In the genomic region with DNA sequence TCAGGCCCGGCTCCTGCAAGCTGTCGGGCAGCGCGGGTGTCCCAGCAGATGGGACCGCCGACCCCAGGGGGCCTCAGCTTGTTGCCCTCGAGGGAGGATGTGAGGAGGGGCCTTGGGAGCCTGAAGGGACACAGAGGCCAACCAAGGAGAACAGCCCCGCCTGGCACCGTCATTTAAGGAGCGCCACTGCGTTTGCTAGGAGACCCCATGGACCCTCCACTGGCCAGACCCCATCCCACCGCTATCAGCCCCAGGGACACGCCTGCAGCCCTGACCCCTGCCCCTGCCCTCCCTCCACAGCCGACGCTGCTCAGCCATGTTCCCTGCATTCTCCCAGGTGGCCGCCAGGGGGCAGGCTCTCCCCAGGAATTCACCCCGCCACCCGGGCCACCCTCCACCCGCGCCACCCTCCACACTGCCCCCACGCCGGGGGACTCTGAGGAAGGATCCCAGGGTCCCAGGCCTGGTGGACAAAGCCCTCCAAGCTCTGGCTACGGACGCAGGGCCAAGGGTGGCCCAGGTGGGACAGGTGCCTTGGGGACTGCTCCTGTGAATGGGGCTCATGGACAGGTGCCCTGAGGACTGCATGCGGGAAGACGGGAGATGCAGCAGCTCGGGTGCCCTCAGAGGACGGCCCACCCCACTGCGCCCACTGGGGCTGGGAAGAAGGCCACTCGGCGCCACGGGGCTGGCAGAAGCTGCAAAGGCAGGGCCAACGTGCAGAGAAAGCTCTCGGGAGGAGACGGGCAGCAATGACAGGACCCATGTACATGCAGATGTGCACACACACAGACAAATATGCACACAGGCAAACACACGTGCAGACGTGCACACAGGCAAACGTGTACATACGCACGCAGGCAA, we compare ENCODE assay signal across 8 cellular contexts. TPM values are rescaled to one million over a fixed set of nuclear protein-coding genes. Genes with fewer than 3 reads are reported as not detected.
DNase-seq lines count a peak whose midpoint lies in the region; ATAC-seq and TF ChIP-seq lines count a peak whose summit lies in the region.

No MANE protein-coding gene starts in this region.

- no peaks in the 10 kb centered on the region for H3K9me3 ChIP-seq in RWPE2 (ENCODE audit: severe bottlenecking)

- ATAC-seq in RWPE2 (ENCODE audit: low read depth) (peak; percentile 55), Right ventricle myocardium superior (ENCODE audit: poor library complexity) (peak; percentile 64), HG03139 (IDR thresholded peaks at IDR 0.05; ENCODE audit: unreplicated experiment) (no peak), GM21515 (IDR thresholded peaks at IDR 0.05; ENCODE audit: unreplicated experiment) (no peak)

- DNase-seq in NOMO-1 treated with DMSO at 0.1 percent for 48 hours (lab: John Stamatoyannopoulos, UW; ENCODE audit: unreplicated experiment) = peak; percentile 16
- DNase-seq in NOMO-1 treated with dmso at 0.1 percent for 144 hours (lab: John Stamatoyannopoulos, UW; ENCODE audit: unreplicated experiment) = no peak
- DNase-seq in RWPE2 (ENCODE audit: low spot score) = no peak
- DNase-seq in activated gamma-delta T cell treated with anti-CD3 and anti-CD28 coated beads, Interleukin-2, amount 50 U/mL, for 16 hours (ENCODE audit: low read depth) = peak; percentile 68
- peak; percentile 83 for DNase-seq in Right ventricle myocardium superior
- no peak for DNase-seq in retinal pigment epithelial cell (ENCODE audit: low read depth)

- H3K4me3 ChIP-seq in RWPE2 (ENCODE audit: severe bottlenecking) = no peak overlapping the region
- no peak overlapping the region for H3K4me3 ChIP-seq in retinal pigment epithelial cell (ENCODE audit: low read length)

- no peaks in the 10 kb centered on the region for H3K27me3 ChIP-seq in RWPE2 (ENCODE audit: insufficient read depth, poor library complexity, severe bottlenecking)

- H3K36me3 ChIP-seq in RWPE2 (ENCODE audit: low read depth) = no peaks in the 10 kb centered on the region; the same call in 1 of the 2 replicates

- no peaks in the 10 kb centered on the region for H3K4me1 ChIP-seq in RWPE2 (ENCODE audit: insufficient read depth, poor library complexity, severe bottlenecking)

- peak; percentile 83 for TF ChIP-seq CTCF in RWPE2 (IDR thresholded peaks at IDR 0.05; ENCODE audit: poor library complexity, severe bottlenecking)
- TF ChIP-seq CTCF in retinal pigment epithelial cell (conservative IDR thresholded peaks at IDR 0.05; ENCODE audit: low read depth, low read length) = peak; percentile 78

- intact Hi-C loops in Right ventricle myocardium superior (cut with DNase I) = loop anchor here (5.0 kb wide), 1 partner anchor 36 kb away; a partner anchor contains a TSS

- H3K27ac ChIP-seq in RWPE2 (ENCODE audit: poor library complexity, severe bottlenecking) = no peak overlapping the region

RNA-seq across cellular contexts. Expression of a gene that starts 34.4 kb away (rescaled TPM):
- 31.6 TPM for total RNA-seq in Right ventricle myocardium superior

RNA-seq across cellular contexts. Expression of a gene that starts 39.3 kb away (rescaled TPM):
- total RNA-seq in Right ventricle myocardium superior = 13.7 TPM

RNA-seq across cellular contexts. Expression of a gene that starts 42.3 kb away (rescaled TPM):
- not detected for total RNA-seq in Right ventricle myocardium superior

RNA-seq across cellular contexts. Expression of a gene that starts 59.2 kb away (rescaled TPM):
- 2.6 TPM for total RNA-seq in Right ventricle myocardium superior

Comparison
In these comparisons a context has a peak if more than half of its experiments do, and no peak if none do; other contexts are left out.
1. DNase-seq: peak in NOMO-1 treated with DMSO at 0.1 percent for 48 hours (single experiment), activated gamma-delta T cell treated with anti-CD3 and anti-CD28 coated beads, Interleukin-2, amount 50 U/mL, for 16 hours (single experiment) and Right ventricle myocardium superior (single experiment); none in NOMO-1 treated with dmso at 0.1 percent for 144 hours (single experiment), RWPE2 (single experiment) and retinal pigment epithelial cell (single experiment).
2. ATAC-seq: peak in RWPE2 (single experiment) and Right ventricle myocardium superior (single experiment); none in HG03139 (single experiment) and GM21515 (single experiment).